Comparison of ENCODE assay signal across 8 cellular contexts in the genomic region with DNA sequence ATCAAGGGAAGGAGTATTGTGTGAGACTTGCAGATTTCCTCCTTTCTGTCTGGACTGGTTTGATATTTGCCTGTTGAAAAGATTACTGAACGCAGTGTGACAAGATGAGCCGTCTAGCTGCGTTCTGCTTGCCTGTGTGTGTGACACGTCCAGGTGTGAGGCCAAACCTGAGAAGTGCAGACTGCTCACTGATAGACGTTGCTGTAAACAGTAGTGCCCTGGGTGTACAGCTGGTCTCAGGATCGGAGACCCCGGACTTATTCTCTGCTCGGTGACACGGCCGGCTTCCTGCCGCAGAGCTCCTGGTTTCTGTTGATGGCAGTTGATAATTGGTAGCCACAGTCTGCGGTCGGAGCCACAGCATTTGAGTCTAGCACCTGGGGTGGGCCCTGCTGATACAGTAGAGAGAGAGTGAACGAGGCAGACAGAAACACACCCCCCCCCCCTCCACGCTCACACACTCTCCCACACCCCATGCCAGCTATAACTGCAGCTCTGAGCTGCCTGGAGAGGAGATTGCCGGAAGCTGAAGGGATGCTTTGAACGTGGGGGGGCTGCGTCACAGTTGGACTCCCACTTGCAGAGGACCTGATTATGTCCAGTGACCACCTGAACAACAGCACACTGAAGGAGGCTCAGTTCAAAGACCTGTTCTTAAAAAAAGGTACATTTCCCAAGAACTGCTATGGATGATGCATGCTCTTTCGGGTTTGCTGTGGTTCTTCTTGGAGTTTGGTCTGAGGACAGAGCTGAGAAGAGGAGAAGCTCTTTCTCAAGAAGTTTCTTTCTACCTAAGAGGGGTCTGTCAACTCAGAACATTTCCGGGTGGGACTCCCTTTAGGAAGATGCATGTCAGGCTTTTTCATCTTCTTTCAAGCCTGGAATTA.
DNase-seq lines count a peak whose midpoint lies in the region; ATAC-seq and TF ChIP-seq lines count a peak whose summit lies in the region.

No MANE protein-coding gene starts in this region.

- H3K27me3 ChIP-seq in KMS-11 (ENCODE audit: insufficient read depth, low read depth) = no peaks in the 10 kb centered on the region
- peaks cover 9% of the 10 kb centered on the region for H3K27me3 ChIP-seq in fibroblast of lung (ENCODE audit: control insufficient read depth, insufficient read depth, low read length)

- H3K4me2 ChIP-seq in KMS-11 (peak overlapping the region; percentile 58), fibroblast of lung (ENCODE audit: extremely low read depth, insufficient read depth, low read length) (peak overlapping the region; percentile 59)

- DNase-seq in DMS79 treated with DMSO at 0.1 percent for 48 hours (lab: John Stamatoyannopoulos, UW) = peak; percentile 68
- DNase-seq in activated CD8-positive, alpha-beta memory T cell treated with anti-CD3 and anti-CD28 coated beads for 4 hours (ENCODE audit: low read depth in 2 of 2) = peak; percentile 54
- DNase-seq in fibroblast of lung (ENCODE audit: low read depth in 2 of 2) = no peak
- DNase-seq in sciatic nerve (ENCODE audit: low spot score) = no peak
- DNase-seq in islet precursor cell = no peak
- no peak for DNase-seq in HuH-7 (ENCODE audit: low spot score)

- peaks cover 45% of the 10 kb centered on the region for H3K4me1 ChIP-seq in KMS-11 (ENCODE audit: low read depth, poor library complexity, severe bottlenecking)
- peaks cover 2% of the 10 kb centered on the region for H3K4me1 ChIP-seq in fibroblast of lung (ENCODE audit: control insufficient read depth, extremely low read depth, insufficient read depth, low read length)

- H3K27ac ChIP-seq in KMS-11 (peak overlapping the region; percentile 84), fibroblast of lung (ENCODE audit: insufficient read depth, low read length) (no peak overlapping the region)

- ATAC-seq in GM21515 (IDR thresholded peaks at IDR 0.05; ENCODE audit: unreplicated experiment) = peak; percentile 60
- ATAC-seq in sciatic nerve = peak; percentile 4

- H3K9me3 ChIP-seq in fibroblast of lung (ENCODE audit: control insufficient read depth, insufficient read depth, low read depth, low read length) = no peaks in the 10 kb centered on the region

- H3K4me3 ChIP-seq in KMS-11 (IDR thresholded peaks at IDR 0.05; ENCODE audit: insufficient read depth, low read depth, low read length) = no peak overlapping the region
- H3K4me3 ChIP-seq in fibroblast of lung (replicated peaks in 1 of 4; ENCODE audit: control extremely low read depth in 1 of 4, insufficient read depth in 1 of 4, low read depth in 3 of 4, low read length in 4 of 4) = peak overlapping the region; percentile 6 to 51 (median 32)

- H4K20me1 ChIP-seq in KMS-11 (ENCODE audit: insufficient read depth) = no peaks in the 10 kb centered on the region
- H4K20me1 ChIP-seq in fibroblast of lung (ENCODE audit: control insufficient read depth, extremely low read depth, insufficient read depth, low read length) = no peaks in the 10 kb centered on the region

- H3K9ac ChIP-seq in KMS-11 (peak overlapping the region; percentile 76), fibroblast of lung (ENCODE audit: insufficient read depth, low read length) (no peak overlapping the region)

- no peaks in the 10 kb centered on the region for H3K79me2 ChIP-seq in KMS-11 (ENCODE audit: insufficient read depth, low read depth)
- H3K79me2 ChIP-seq in fibroblast of lung (ENCODE audit: control insufficient read depth, insufficient read depth, low read length) = no peaks in the 10 kb centered on the region

- TF ChIP-seq CTCF in KMS-11 (conservative IDR thresholded peaks at IDR 0.05; ENCODE audit: low read depth, low read length) (no peak), fibroblast of lung (conservative IDR thresholded peaks at IDR 0.05 in 1 of 2, IDR thresholded peaks at IDR 0.05 in 1 of 2; ENCODE audit: low read depth in 1 of 2, low read length in 2 of 2) (no peak)

- H2AFZ ChIP-seq in KMS-11 (ENCODE audit: low read depth) (peak overlapping the region; percentile 58), fibroblast of lung (ENCODE audit: low read length) (peak overlapping the region; percentile 65)

- intact Hi-C loops in sciatic nerve (cut with DNase I) = no loop called here

- H3K36me3 ChIP-seq in KMS-11 (ENCODE audit: insufficient read depth) (no peaks in the 10 kb centered on the region), fibroblast of lung (ENCODE audit: control insufficient read depth, insufficient read depth, low read length) (no peaks in the 10 kb centered on the region)

Comparison
In these comparisons a context has a peak if more than half of its experiments do, and no peak if none do; other contexts are left out.
1. DNase-seq: peak in DMS79 treated with DMSO at 0.1 percent for 48 hours (single experiment) and activated CD8-positive, alpha-beta memory T cell treated with anti-CD3 and anti-CD28 coated beads for 4 hours (2 of 2); none in fibroblast of lung (0 of 2), sciatic nerve (single experiment), islet precursor cell (single experiment) and HuH-7 (single experiment).